18 cellular contexts compared by ENCODE assay signal in genomic region chr18:30457156-30457555, GRCh38.
DNase-seq lines count a peak whose midpoint lies in the region; ATAC-seq and TF ChIP-seq lines count a peak whose summit lies in the region.
"Had no signal": no experiment of that assay in that cellular context is flagged by ENCODE, and none has a peak within 500 bp of the region (broad histone marks: within the 10 kb centered on the region; RNA-seq: fewer than 3 reads in every experiment).

No MANE protein-coding gene starts in this region.

- no peak overlapping the region for H3K4me3 ChIP-seq in LNCaP clone FGC (ENCODE audit: low read depth, low read length)
- H3K4me3 ChIP-seq: Peyer's patch had no signal

- ATAC-seq in esophagus mucosa = no peak

- no peak for DNase-seq in LNCaP clone FGC (ENCODE audit: low read depth)
- DNase-seq in erythroblast (lab: John Stamatoyannopoulos, UW) = peak; percentile 12 to 18
- no peak for DNase-seq in NCI-H2196 treated with DMSO at 0.1 percent for 48 hours (lab: John Stamatoyannopoulos, UW; ENCODE audit: unreplicated experiment)
- no peak for DNase-seq in KG1 (lab: John Stamatoyannopoulos, UW)
- DNase-seq: BE2C; CD4-positive, alpha-beta memory T cell; DMS 273 treated with DMSO at 0.1 percent for 48 hours; H7; MV-4-11; NCI-H1436; NCI-H2029; NCI-H510A; NCI-H774; Peyer's patch; SHP77 had no signal

- TF ChIP-seq CTCF in 22Rv1 (IDR thresholded peaks at IDR 0.05) (peak; percentile 14; the same call in 1 of the 2 replicates), C4-2B (conservative IDR thresholded peaks at IDR 0.05) (peak; percentile 15), LNCaP clone FGC (IDR thresholded peaks at IDR 0.05; ENCODE audit: control insufficient read depth, extremely low read depth, insufficient read depth) (peak; percentile 27; the same call in 1 of the 2 replicates)

- TF ChIP-seq POLR2A in erythroblast (IDR thresholded peaks at IDR 0.05; ENCODE audit: low read length) = no peak

- H3K27ac ChIP-seq in 22Rv1 = no peak overlapping the region
- H3K27ac ChIP-seq in C4-2B = no peak overlapping the region
- H3K27ac ChIP-seq: Peyer's patch had no signal

Comparison
In these comparisons a context has a peak if more than half of its experiments do, and no peak if none do; other contexts are left out.
1. DNase-seq: peak in erythroblast (2 of 2); none in LNCaP clone FGC (single experiment), NCI-H2196 treated with DMSO at 0.1 percent for 48 hours (single experiment) and KG1 (single experiment).
2. Peak in every context shown above with its lines, with median percentiles within 50 percentile points of each other: CTCF ChIP-seq.